Comparison of ENCODE assay signal across 8 cellular contexts in genomic region chr17:81834831-81835267, GRCh38. TPM values are rescaled to one million over a fixed set of nuclear protein-coding genes. Genes with fewer than 3 reads are reported as not detected.
A peak's percentile ranks its signal among the peaks of the same experiment; 100 is the strongest.
DNase-seq lines count a peak whose midpoint lies in the region; ATAC-seq and TF ChIP-seq lines count a peak whose summit lies in the region.

TSS of gene PPP1R27 (minus strand) at chr17:81835050. CDS start at chr17:81834953, 97 bp downstream.

- no peak for ATAC-seq in right lobe of liver
- no peak for ATAC-seq in GM19023 (IDR thresholded peaks at IDR 0.05; ENCODE audit: unreplicated experiment)
- ATAC-seq in HG03442 (IDR thresholded peaks at IDR 0.05; ENCODE audit: unreplicated experiment) = no peak

- intact Hi-C loops in ascending aorta (cut with DNase I) (loop anchor here (5.0 kb wide), 1 partner anchor 37 kb away; the partner anchor contains the start of gene ARHGDIA), right lobe of liver (cut with DNase I) (no loop called here)

- no peak for TF ChIP-seq CTCF in ascending aorta (IDR thresholded peaks at IDR 0.05)
- no peak for TF ChIP-seq CTCF in right lobe of liver (IDR thresholded peaks at IDR 0.05)
- TF ChIP-seq CTCF in tibial nerve (IDR thresholded peaks at IDR 0.05) = no peak

- no peaks in the 10 kb centered on the region for H3K27me3 Mint-ChIP-seq in activated naive CD4-positive, alpha-beta T cell treated with anti-CD3 and anti-CD28 coated beads, Interleukin-2, amount 10 ng/mL, durations not matched to agents 7 days and 5 days

- no peaks in the 10 kb centered on the region for H3K27me3 ChIP-seq in ascending aorta
- no peaks in the 10 kb centered on the region for H3K27me3 ChIP-seq in right lobe of liver
- H3K27me3 ChIP-seq in tibial nerve = no peaks in the 10 kb centered on the region

- H3K36me3 ChIP-seq in ascending aorta (no peaks in the 10 kb centered on the region), right lobe of liver (no peaks in the 10 kb centered on the region), tibial nerve (peaks cover 0 to 3% (median 0%) of the 10 kb centered on the region in 3 donors)

- H3K4me3 ChIP-seq in ascending aorta (peak within 1 kb of the TSS; percentile 77 to 92), right lobe of liver (peak within 1 kb of the TSS in 2 of 3 donors; percentile 81 to 82), tibial nerve (peak within 1 kb of the TSS in 3 of 4 donors; percentile 72 to 83 (median 77))

- CTCF ChIA-PET in activated naive CD4-positive, alpha-beta T cell treated with anti-CD3 and anti-CD28 coated beads, Interleukin-2, amount 10 ng/mL, durations not matched to agents 7 days and 5 days (lab: Charles Lee) = no interaction called here

- no peaks in the 10 kb centered on the region for H3K9me3 Mint-ChIP-seq in activated naive CD4-positive, alpha-beta T cell treated with anti-CD3 and anti-CD28 coated beads, Interleukin-2, amount 10 ng/mL, durations not matched to agents 7 days and 5 days

- TF ChIP-seq POLR2A in right lobe of liver (IDR thresholded peaks at IDR 0.05) (no peak), tibial nerve (IDR thresholded peaks at IDR 0.05) (no peak)

- 94% methylated on average over 10 of the region's 26 CpGs for WGBS in right lobe of liver (ENCODE audit: insufficient coverage, low coverage, low lambda C conversion rate, missing lambda C conversion rate)
- WGBS in tibial nerve, 2 donors = 86 to 93% methylated on average over 17 to 26 of the region's 26 CpGs

- TF ChIP-seq EP300 in tibial nerve (IDR thresholded peaks at IDR 0.05) = no peak

- peak within 1 kb of the TSS; percentile 84 for H3K27ac Mint-ChIP-seq in activated naive CD4-positive, alpha-beta T cell treated with anti-CD3 and anti-CD28 coated beads, Interleukin-2, amount 10 ng/mL, durations not matched to agents 7 days and 5 days

- no peaks in the 10 kb centered on the region for H3K9me3 ChIP-seq in ascending aorta
- H3K9me3 ChIP-seq in right lobe of liver = no peaks in the 10 kb centered on the region
- H3K9me3 ChIP-seq in tibial nerve = no peaks in the 10 kb centered on the region

- peak within 1 kb of the TSS; percentile 72 for H3K4me3 Mint-ChIP-seq in activated naive CD4-positive, alpha-beta T cell treated with anti-CD3 and anti-CD28 coated beads, Interleukin-2, amount 10 ng/mL, durations not matched to agents 7 days and 5 days

- no peaks in the 10 kb centered on the region for H3K36me3 Mint-ChIP-seq in activated naive CD4-positive, alpha-beta T cell treated with anti-CD3 and anti-CD28 coated beads, Interleukin-2, amount 10 ng/mL, durations not matched to agents 7 days and 5 days

- DNase-seq in activated naive CD4-positive, alpha-beta T cell treated with anti-CD3 and anti-CD28 coated beads, Interleukin-2, amount 10 ng/mL, durations not matched to agents 7 days and 5 days = no peak
- DNase-seq in activated naive CD4-positive, alpha-beta T cell treated with Interleukin-2 at 50 U/mL for 16 hours = no peak
- DNase-seq in ascending aorta (ENCODE audit: low spot score in 2 of 2) (no peak), right lobe of liver (no peak), tibial nerve (ENCODE audit: low spot score in 2 of 2) (no peak), AG20443 (ENCODE audit: low spot score) (no peak)

- H3K4me1 Mint-ChIP-seq in activated naive CD4-positive, alpha-beta T cell treated with anti-CD3 and anti-CD28 coated beads, Interleukin-2, amount 10 ng/mL, durations not matched to agents 7 days and 5 days = peaks cover 24% of the 10 kb centered on the region

- peaks cover 16 to 22% of the 10 kb centered on the region in 2 donors for H3K4me1 ChIP-seq in ascending aorta
- peaks cover 0 to 18% (median 3%) of the 10 kb centered on the region in 4 donors for H3K4me1 ChIP-seq in right lobe of liver
- peaks cover 0 to 34% (median 17%) of the 10 kb centered on the region in 4 donors for H3K4me1 ChIP-seq in tibial nerve

- peak within 1 kb of the TSS in 1 of 2 donors; percentile 91 for H3K27ac ChIP-seq in ascending aorta
- H3K27ac ChIP-seq in right lobe of liver = peak within 1 kb of the TSS; percentile 95 to 97 (median 96)
- peak within 1 kb of the TSS; percentile 85 to 96 (median 93) for H3K27ac ChIP-seq in tibial nerve

RNA-seq across cellular contexts. Expression of gene PPP1R27, which starts in this region (rescaled TPM):
- not detected for total RNA-seq in ascending aorta
- under 1 TPM in 3 of 6 experiments, not detected in 3; 0.27 to 0.62 (median 0.40) TPM for total RNA-seq in right lobe of liver
- 1 to 10 TPM in 1 of 4 donors, not detected in 3; 2.6 TPM for total RNA-seq in tibial nerve
